ENCODE assay signal across 8 cellular contexts in genomic region chr1:27672750-27673112, GRCh38. TPM values are rescaled to one million over a fixed set of nuclear protein-coding genes. Genes with fewer than 3 reads are reported as not detected.
DNase-seq lines count a peak whose midpoint lies in the region; ATAC-seq and TF ChIP-seq lines count a peak whose summit lies in the region.

No MANE protein-coding gene starts in this region.

- H3K4me3 ChIP-seq in ectodermal cell (ENCODE audit: insufficient read depth, low read depth, low read length) (no peak overlapping the region), neuron (ENCODE audit: low read length) (peak overlapping the region; percentile 52)

- peak; percentile 6 for DNase-seq in NCI-H446 treated with DMSO at 0.1 percent for 48 hours (lab: John Stamatoyannopoulos, UW)
- DNase-seq in amniotic stem cell (lab: John Stamatoyannopoulos, UW), result no peak
- DNase-seq in left lobe of liver (ENCODE audit: low spot score), result no peak

- no peaks in the 10 kb centered on the region for H3K36me3 ChIP-seq in ectodermal cell (ENCODE audit: control insufficient read depth, insufficient read depth, low read length)
- H3K36me3 ChIP-seq in neuron (ENCODE audit: insufficient read depth, low read length), result no peaks in the 10 kb centered on the region

- H3K9me3 ChIP-seq in ectodermal cell (ENCODE audit: control insufficient read depth, low read length), result no peaks in the 10 kb centered on the region
- H3K9me3 ChIP-seq in neuron (ENCODE audit: low read length), result no peaks in the 10 kb centered on the region

- H3K27me3 ChIP-seq in ectodermal cell (ENCODE audit: control insufficient read depth, insufficient read depth, low read length, poor library complexity, severe bottlenecking), result peaks cover 8% of the 10 kb centered on the region
- no peaks in the 10 kb centered on the region for H3K27me3 ChIP-seq in neuron (ENCODE audit: insufficient read depth, low read length)

- H3K27ac ChIP-seq in C4-2B (peak overlapping the region; percentile 48), ectodermal cell (ENCODE audit: insufficient read depth, low read depth, low read length, poor library complexity, severe bottlenecking) (peak overlapping the region; percentile 1)

- peak overlapping the region; percentile 60 for H2AFZ ChIP-seq in neuron (ENCODE audit: low read depth, low read length)

- TF ChIP-seq CTCF in C4-2B (conservative IDR thresholded peaks at IDR 0.05), result peak; percentile 1; the same call in 1 of the 2 replicates

- ATAC-seq in left lobe of liver (no peak), HG03045 (IDR thresholded peaks at IDR 0.05; ENCODE audit: unreplicated experiment) (no peak), HG03521 (IDR thresholded peaks at IDR 0.05; ENCODE audit: unreplicated experiment) (no peak)

- H3K4me1 ChIP-seq in ectodermal cell (ENCODE audit: control insufficient read depth, insufficient read depth, low read length) (peaks cover 7% of the 10 kb centered on the region), neuron (ENCODE audit: insufficient read depth, low read length) (peaks cover 12% of the 10 kb centered on the region)

RNA-seq across cellular contexts. Expression of gene IFI6, which starts 0.7 kb away (rescaled TPM):
- 43.7 TPM for polyA plus RNA-seq in ectodermal cell (2013, experiment 1 of 4)
- polyA plus RNA-seq in ectodermal cell (2013, experiment 2 of 4), result 27.6 TPM
- polyA plus RNA-seq in ectodermal cell (2013, experiment 3 of 4), result 35.9 TPM
- 36.1 TPM for polyA plus RNA-seq in ectodermal cell (2013, experiment 4 of 4)
- 13.1 TPM for total RNA-seq in left lobe of liver

RNA-seq across cellular contexts. Expression of gene FGR, which starts 37.7 kb away (rescaled TPM):
- polyA plus RNA-seq in ectodermal cell (2013, experiment 1 of 4), result not detected
- polyA plus RNA-seq in ectodermal cell (2013, experiment 2 of 4), result not detected
- not detected for polyA plus RNA-seq in ectodermal cell (2013, experiment 3 of 4)
- polyA plus RNA-seq in ectodermal cell (2013, experiment 4 of 4), result not detected
- total RNA-seq in left lobe of liver, result 3.0 TPM

RNA-seq across cellular contexts. Expression of gene FAM76A, which starts 53.0 kb away (rescaled TPM):
- 14.6 TPM for polyA plus RNA-seq in ectodermal cell (2013, experiment 1 of 4)
- polyA plus RNA-seq in ectodermal cell (2013, experiment 2 of 4), result 15.2 TPM
- polyA plus RNA-seq in ectodermal cell (2013, experiment 3 of 4), result 10.3 TPM
- 10.9 TPM for polyA plus RNA-seq in ectodermal cell (2013, experiment 4 of 4)
- 4.4 TPM for total RNA-seq in left lobe of liver
